In genomic region chr19:11451942-11452813, GRCh38 we compare ENCODE assay signal across 16 cellular contexts. TPM values are rescaled to one million over a fixed set of nuclear protein-coding genes. Genes with fewer than 3 reads are reported as not detected.
DNase-seq lines count a peak whose midpoint lies in the region; ATAC-seq, FAIRE-seq and TF ChIP-seq lines count a peak whose summit lies in the region.
"Had no signal": no experiment of that assay in that cellular context is flagged by ENCODE, and none has a peak within 500 bp of the region (broad histone marks: within the 10 kb centered on the region; RNA-seq: fewer than 3 reads in every experiment).

No MANE protein-coding gene starts in this region.

- H3K9me3 Mint-ChIP-seq in glutamatergic neuron (ENCODE audit: unreplicated experiment): peaks cover 27% of the 10 kb centered on the region

- H3K27me3 Mint-ChIP-seq in glutamatergic neuron (ENCODE audit: unreplicated experiment): peaks cover 19% of the 10 kb centered on the region

- no peak overlapping the region for H3K4me3 ChIP-seq in A673 (ENCODE audit: low read depth, low read length, poor library complexity, severe bottlenecking)
- no peak overlapping the region for H3K4me3 ChIP-seq in SU-DHL-6 (ENCODE audit: insufficient read depth, low read length, poor library complexity, severe bottlenecking)
- H3K4me3 ChIP-seq: vagina had no signal

- intact Hi-C loops in A673 (cut with micrococcal nuclease; ENCODE audit: unreplicated experiment): no loop called here

- H3K4me1 ChIP-seq in A673 (ENCODE audit: insufficient read depth, low read length, poor library complexity, severe bottlenecking): peaks cover 18% of the 10 kb centered on the region
- H3K4me1 ChIP-seq: vagina had no signal

- H3K36me3 Mint-ChIP-seq in glutamatergic neuron (ENCODE audit: unreplicated experiment): peaks cover 4% of the 10 kb centered on the region

- H3K9ac ChIP-seq in SU-DHL-6 (ENCODE audit: low read length): no peak overlapping the region

- H4K20me1 ChIP-seq in SU-DHL-6 (ENCODE audit: low read depth, low read length): no peaks in the 10 kb centered on the region

- DNase-seq in A673 (ENCODE audit: low spot score) (peak; percentile 40), GM18507 (ENCODE audit: extremely low spot score, insufficient read length, low read depth) (no peak), glutamatergic neuron (peak; percentile 55), GM19238 (ENCODE audit: insufficient read length, low spot score) (no peak), NCI-H1436 treated with DMSO at 0.1 percent for 48 hours (lab: John Stamatoyannopoulos, UW) (no peak)
- no peak for DNase-seq in activated effector memory CD4-positive, alpha-beta T cell treated with Interleukin-2 at 50 U/mL for 16 hours
- DNase-seq: activated CD4-positive, alpha-beta T cell treated with anti-CD3 and anti-CD28 coated beads for 1 hour; activated naive CD4-positive, alpha-beta T cell treated with Interleukin-2 at 50 U/mL for 16 hours; mammary epithelial cell; NCI-H1694 treated with DMSO at 0.1 percent for 48 hours; right cardiac atrium had no signal

- no peaks in the 10 kb centered on the region for H3K79me2 ChIP-seq in SU-DHL-6 (ENCODE audit: insufficient read depth, low read length)

- H3F3A ChIP-seq in SU-DHL-6 (ENCODE audit: insufficient read depth): 0 out of 2 replicates have a peak, but pooled peaks cover 8% of the 10 kb centered on the region

- ATAC-seq in GM21529 (IDR thresholded peaks at IDR 0.05; ENCODE audit: unreplicated experiment): no peak
- ATAC-seq: right cardiac atrium had no signal

- no peaks in the 10 kb centered on the region for H3K9me3 ChIP-seq in A673 (ENCODE audit: low read depth, low read length, poor library complexity, severe bottlenecking)
- H3K9me3 ChIP-seq in SU-DHL-6 (ENCODE audit: insufficient read depth, low read length): no peaks in the 10 kb centered on the region
- H3K9me3 ChIP-seq: heart left ventricle, vagina had no signal

- peak overlapping the region; percentile 58 for H3K27ac ChIP-seq in A673 (ENCODE audit: low read depth, low read length, poor library complexity, severe bottlenecking)
- H3K27ac ChIP-seq in SU-DHL-6 (ENCODE audit: low read depth, low read length): no peak overlapping the region
- H3K27ac ChIP-seq: HL-60, vagina had no signal

- peak overlapping the region; percentile 5 for H3K4me2 ChIP-seq in SU-DHL-6 (ENCODE audit: low read depth, low read length, poor library complexity, severe bottlenecking)

- H3K27me3 ChIP-seq in A673 (replicated peaks; ENCODE audit: insufficient read depth, low read depth, low read length, poor library complexity) (no peaks in the 10 kb centered on the region), SU-DHL-6 (ENCODE audit: low read length) (no peaks in the 10 kb centered on the region)
- H3K27me3 ChIP-seq: vagina had no signal

- BruUV-seq in A673 (replicated peaks; lab: Mats Ljungman, UMichigan): no TSS peak

- H2AFZ ChIP-seq in SU-DHL-6 (ENCODE audit: low read depth, low read length, severe bottlenecking): no peak overlapping the region

- TF ChIP-seq CTCF in A673 (conservative IDR thresholded peaks at IDR 0.05; ENCODE audit: low read depth, low read length): peak; percentile 58
- TF ChIP-seq CTCF in SU-DHL-6 (IDR thresholded peaks at IDR 0.05; ENCODE audit: insufficient read depth, low read length, poor library complexity, severe bottlenecking): peak; percentile 36
- no peak for TF ChIP-seq CTCF in glutamatergic neuron (IDR thresholded peaks at IDR 0.05; ENCODE audit: partially characterized antibody, unreplicated experiment)

- no peaks in the 10 kb centered on the region for H3K9me2 ChIP-seq in SU-DHL-6 (replicated peaks; ENCODE audit: insufficient read depth, low read length)

- H3K4me3 Mint-ChIP-seq in glutamatergic neuron (ENCODE audit: unreplicated experiment): peak overlapping the region; percentile 68

- peak; percentile 24 for FAIRE-seq in GM18507 (lab: Jason Lieb, UNC)

- CTCF ChIA-PET in A673 (lab: Charles Lee): interaction anchor here (0.5 to 1.0 kb wide), 6 partner anchors 9 to 149 kb away, joined by 3 to 6 read pairs (median 4); no protein-coding TSS in a partner anchor

- H3K4me1 Mint-ChIP-seq in glutamatergic neuron (ENCODE audit: low read depth, unreplicated experiment): peaks cover 18% of the 10 kb centered on the region

- H3K36me3 ChIP-seq in A673 (ENCODE audit: insufficient read depth, low read length, poor library complexity, severe bottlenecking) (peaks cover 14% of the 10 kb centered on the region), SU-DHL-6 (ENCODE audit: low read length) (no peaks in the 10 kb centered on the region)

- POLR2A ChIA-PET in A673 (lab: Charles Lee; ENCODE audit: low non-redundant PET): interaction anchor here (0.6 kb wide), 1 partner anchor 248 kb away, joined by 3 read pairs; no protein-coding TSS in a partner anchor

- H3K27ac Mint-ChIP-seq in glutamatergic neuron (ENCODE audit: unreplicated experiment): peak overlapping the region; percentile 91

RNA-seq across cellular contexts. Expression of gene PRKCSH, which starts 16.7 kb away (rescaled TPM):
- total RNA-seq in A673 (2021) (456 and 468 TPM in 2 replicates), glutamatergic neuron (ENCODE audit: unreplicated experiment) (276 TPM)

RNA-seq across cellular contexts. Expression of gene ODAD3, which starts 17.3 kb away (rescaled TPM):
- total RNA-seq in A673 (2021): 0.39 and 1.4 TPM in 2 replicates
- 2.6 TPM for total RNA-seq in glutamatergic neuron (ENCODE audit: unreplicated experiment)
- total RNA-seq: vagina had no signal

RNA-seq across cellular contexts. Expression of gene ELAVL3, which starts 28.7 kb away (rescaled TPM):
- total RNA-seq in A673 (2021): 5.3 TPM in 2 replicates
- 633 TPM for total RNA-seq in glutamatergic neuron (ENCODE audit: unreplicated experiment)
- total RNA-seq: mammary epithelial cell, right cardiac atrium had no signal

RNA-seq across cellular contexts. Expression of gene RGL3, which starts 33.1 kb away (rescaled TPM):
- total RNA-seq in A673 (2021) (0.28 TPM in 1 of 2 replicates, not detected in the other), glutamatergic neuron (ENCODE audit: unreplicated experiment) (0.66 TPM)

RNA-seq across cellular contexts. Expression of gene ZNF653, which starts 53.5 kb away (rescaled TPM):
- total RNA-seq in A673 (2021) (15.9 and 16.4 TPM in 2 replicates), glutamatergic neuron (ENCODE audit: unreplicated experiment) (19.2 TPM)

Comparison
In these comparisons a context has a peak if more than half of its experiments do, and no peak if none do; other contexts are left out.
1. DNase-seq: peak in A673 (single experiment) and glutamatergic neuron (single experiment); none in GM18507 (single experiment), GM19238 (single experiment), activated effector memory CD4-positive, alpha-beta T cell treated with Interleukin-2 at 50 U/mL for 16 hours (single experiment) and NCI-H1436 treated with DMSO at 0.1 percent for 48 hours (single experiment).
2. RNA of gene ELAVL3, which starts 28.7 kb away (total RNA-seq): 633 TPM in glutamatergic neuron (single experiment); 5.3 TPM in A673; every median in the first group is over 100 times any median in the second.